In the genomic region with DNA sequence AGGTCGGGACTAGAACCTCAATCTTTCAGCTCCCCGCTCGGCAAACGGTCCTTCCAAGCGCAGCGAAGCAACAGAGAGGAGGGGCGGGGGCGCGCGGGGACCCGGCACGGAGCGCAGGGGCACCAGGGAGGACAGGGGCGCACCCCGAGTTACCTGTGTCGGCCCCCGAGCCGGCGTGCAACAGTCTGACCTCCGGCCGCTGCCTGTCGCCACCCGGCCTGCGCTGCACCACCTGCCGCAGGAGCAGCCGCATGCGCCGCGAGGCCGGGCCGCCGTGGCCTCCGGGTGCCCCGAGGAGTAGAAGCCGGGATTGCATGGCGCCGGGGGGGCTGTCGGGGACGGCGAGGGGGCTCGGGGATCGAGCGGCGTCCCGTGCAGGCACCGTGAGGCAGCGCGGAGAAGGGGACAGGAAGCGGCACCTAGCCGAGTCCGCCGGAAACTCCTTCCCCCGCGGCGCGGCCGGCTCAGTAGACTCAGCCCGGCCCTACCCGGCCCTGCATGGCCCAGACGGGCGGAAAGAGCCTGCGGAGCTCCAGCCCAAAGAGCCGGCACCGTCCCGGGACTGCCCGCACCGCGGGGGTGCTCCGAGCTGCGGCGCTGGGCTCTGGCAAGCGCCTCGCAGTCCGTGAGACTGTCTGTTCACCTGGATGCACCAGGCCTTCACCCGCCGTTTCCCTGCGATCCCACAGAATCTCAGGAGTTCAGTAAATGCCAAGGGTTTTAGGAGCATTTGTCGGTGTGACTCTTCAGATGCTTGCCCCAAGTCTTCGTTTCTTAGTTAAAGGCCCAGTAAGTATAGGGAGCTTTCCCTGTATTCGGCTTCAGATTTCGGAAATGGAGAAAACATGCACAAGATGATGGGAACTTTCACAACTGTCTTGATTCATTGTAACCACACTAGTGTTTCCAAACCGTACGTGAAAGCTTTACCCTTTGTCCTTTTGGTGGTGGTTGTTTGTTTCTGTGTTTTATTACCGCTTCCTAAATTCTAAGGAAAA, we compare ENCODE assay signal across 2 cellular contexts.
A peak's percentile ranks its signal among the peaks of the same experiment; 100 is the strongest.
TF ChIP-seq lines count a peak whose summit lies in the region.

A gene (minus strand): TSS at position 410 of the 998 bp plus-strand sequence. CDS start 94 bp downstream, at position 316.

TF ChIP-seq in GM23338, 12 proteins besides CTCF, POLR2A, EP300 and RAD21 (continued from another document and continues in another):
- TF ChIP-seq ZNF114 (CRISPR knock-in tag; IDR thresholded peaks at IDR 0.05) = no peak
- TF ChIP-seq, protein P1, sequence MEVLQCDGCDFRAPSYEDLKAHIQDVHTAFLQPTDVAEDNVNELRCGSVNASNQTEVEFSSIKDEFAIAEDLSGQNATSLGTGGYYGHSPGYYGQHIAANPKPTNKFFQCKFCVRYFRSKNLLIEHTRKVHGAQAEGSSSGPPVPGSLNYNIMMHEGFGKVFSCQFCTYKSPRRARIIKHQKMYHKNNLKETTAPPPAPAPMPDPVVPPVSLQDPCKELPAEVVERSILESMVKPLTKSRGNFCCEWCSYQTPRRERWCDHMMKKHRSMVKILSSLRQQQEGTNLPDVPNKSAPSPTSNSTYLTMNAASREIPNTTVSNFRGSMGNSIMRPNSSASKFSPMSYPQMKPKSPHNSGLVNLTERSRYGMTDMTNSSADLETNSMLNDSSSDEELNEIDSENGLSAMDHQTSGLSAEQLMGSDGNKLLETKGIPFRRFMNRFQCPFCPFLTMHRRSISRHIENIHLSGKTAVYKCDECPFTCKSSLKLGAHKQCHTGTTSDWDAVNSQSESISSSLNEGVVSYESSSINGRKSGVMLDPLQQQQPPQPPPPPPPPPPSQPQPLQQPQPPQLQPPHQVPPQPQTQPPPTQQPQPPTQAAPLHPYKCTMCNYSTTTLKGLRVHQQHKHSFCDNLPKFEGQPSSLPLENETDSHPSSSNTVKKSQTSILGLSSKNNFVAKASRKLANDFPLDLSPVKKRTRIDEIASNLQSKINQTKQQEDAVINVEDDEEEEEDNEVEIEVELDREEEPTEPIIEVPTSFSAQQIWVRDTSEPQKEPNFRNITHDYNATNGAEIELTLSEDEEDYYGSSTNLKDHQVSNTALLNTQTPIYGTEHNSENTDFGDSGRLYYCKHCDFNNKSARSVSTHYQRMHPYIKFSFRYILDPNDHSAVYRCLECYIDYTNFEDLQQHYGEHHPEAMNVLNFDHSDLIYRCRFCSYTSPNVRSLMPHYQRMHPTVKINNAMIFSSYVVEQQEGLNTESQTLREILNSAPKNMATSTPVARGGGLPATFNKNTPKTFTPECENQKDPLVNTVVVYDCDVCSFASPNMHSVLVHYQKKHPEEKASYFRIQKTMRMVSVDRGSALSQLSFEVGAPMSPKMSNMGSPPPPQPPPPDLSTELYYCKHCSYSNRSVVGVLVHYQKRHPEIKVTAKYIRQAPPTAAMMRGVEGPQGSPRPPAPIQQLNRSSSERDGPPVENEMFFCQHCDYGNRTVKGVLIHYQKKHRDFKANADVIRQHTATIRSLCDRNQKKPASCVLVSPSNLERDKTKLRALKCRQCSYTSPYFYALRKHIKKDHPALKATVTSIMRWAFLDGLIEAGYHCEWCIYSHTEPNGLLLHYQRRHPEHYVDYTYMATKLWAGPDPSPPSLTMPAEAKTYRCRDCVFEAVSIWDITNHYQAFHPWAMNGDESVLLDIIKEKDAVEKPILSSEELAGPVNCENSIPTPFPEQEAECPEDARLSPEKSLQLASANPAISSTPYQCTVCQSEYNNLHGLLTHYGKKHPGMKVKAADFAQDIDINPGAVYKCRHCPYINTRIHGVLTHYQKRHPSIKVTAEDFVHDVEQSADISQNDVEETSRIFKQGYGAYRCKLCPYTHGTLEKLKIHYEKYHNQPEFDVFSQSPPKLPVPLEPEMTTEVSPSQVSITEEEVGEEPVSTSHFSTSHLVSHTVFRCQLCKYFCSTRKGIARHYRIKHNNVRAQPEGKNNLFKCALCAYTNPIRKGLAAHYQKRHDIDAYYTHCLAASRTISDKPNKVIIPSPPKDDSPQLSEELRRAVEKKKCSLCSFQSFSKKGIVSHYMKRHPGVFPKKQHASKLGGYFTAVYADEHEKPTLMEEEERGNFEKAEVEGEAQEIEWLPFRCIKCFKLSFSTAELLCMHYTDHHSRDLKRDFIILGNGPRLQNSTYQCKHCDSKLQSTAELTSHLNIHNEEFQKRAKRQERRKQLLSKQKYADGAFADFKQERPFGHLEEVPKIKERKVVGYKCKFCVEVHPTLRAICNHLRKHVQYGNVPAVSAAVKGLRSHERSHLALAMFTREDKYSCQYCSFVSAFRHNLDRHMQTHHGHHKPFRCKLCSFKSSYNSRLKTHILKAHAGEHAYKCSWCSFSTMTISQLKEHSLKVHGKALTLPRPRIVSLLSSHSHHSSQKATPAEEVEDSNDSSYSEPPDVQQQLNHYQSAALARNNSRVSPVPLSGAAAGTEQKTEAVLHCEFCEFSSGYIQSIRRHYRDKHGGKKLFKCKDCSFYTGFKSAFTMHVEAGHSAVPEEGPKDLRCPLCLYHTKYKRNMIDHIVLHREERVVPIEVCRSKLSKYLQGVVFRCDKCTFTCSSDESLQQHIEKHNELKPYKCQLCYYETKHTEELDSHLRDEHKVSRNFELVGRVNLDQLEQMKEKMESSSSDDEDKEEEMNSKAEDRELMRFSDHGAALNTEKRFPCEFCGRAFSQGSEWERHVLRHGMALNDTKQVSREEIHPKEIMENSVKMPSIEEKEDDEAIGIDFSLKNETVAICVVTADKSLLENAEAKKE (CRISPR knock-in tag; IDR thresholded peaks at IDR 0.05) = no peak
- no peak for TF ChIP-seq JUNB (IDR thresholded peaks at IDR 0.05; ENCODE audit: unreplicated experiment)
- TF ChIP-seq STAT1 (IDR thresholded peaks at IDR 0.05; ENCODE audit: unreplicated experiment) = no peak
- TF ChIP-seq NANOG (IDR thresholded peaks at IDR 0.05; ENCODE audit: borderline replicate concordance) = no peak
- TF ChIP-seq, protein P2, sequence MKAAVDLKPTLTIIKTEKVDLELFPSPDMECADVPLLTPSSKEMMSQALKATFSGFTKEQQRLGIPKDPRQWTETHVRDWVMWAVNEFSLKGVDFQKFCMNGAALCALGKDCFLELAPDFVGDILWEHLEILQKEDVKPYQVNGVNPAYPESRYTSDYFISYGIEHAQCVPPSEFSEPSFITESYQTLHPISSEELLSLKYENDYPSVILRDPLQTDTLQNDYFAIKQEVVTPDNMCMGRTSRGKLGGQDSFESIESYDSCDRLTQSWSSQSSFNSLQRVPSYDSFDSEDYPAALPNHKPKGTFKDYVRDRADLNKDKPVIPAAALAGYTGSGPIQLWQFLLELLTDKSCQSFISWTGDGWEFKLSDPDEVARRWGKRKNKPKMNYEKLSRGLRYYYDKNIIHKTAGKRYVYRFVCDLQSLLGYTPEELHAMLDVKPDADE (IDR thresholded peaks at IDR 0.05) = no peak
- no peak for TF ChIP-seq EZH2 (IDR thresholded peaks at IDR 0.05; ENCODE audit: low read depth, unreplicated experiment)
- TF ChIP-seq EZH2phosphoT487 (IDR thresholded peaks at IDR 0.05; ENCODE audit: unreplicated experiment) = no peak

TF ChIP-seq in SK-N-SH, 30 proteins besides CTCF, POLR2A, EP300 and RAD21 (continued from another document and continues in another):
- TF ChIP-seq, protein P3, sequence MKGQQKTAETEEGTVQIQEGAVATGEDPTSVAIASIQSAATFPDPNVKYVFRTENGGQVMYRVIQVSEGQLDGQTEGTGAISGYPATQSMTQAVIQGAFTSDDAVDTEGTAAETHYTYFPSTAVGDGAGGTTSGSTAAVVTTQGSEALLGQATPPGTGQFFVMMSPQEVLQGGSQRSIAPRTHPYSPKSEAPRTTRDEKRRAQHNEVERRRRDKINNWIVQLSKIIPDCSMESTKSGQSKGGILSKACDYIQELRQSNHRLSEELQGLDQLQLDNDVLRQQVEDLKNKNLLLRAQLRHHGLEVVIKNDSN (IDR thresholded peaks at IDR 0.05; ENCODE audit: borderline replicate concordance, low read depth) = no peak
- TF ChIP-seq, protein P4, sequence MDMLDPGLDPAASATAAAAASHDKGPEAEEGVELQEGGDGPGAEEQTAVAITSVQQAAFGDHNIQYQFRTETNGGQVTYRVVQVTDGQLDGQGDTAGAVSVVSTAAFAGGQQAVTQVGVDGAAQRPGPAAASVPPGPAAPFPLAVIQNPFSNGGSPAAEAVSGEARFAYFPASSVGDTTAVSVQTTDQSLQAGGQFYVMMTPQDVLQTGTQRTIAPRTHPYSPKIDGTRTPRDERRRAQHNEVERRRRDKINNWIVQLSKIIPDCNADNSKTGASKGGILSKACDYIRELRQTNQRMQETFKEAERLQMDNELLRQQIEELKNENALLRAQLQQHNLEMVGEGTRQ (IDR thresholded peaks at IDR 0.05; ENCODE audit: borderline replicate concordance, low read depth, low read length) = no peak
- TF ChIP-seq TAF1 (IDR thresholded peaks at IDR 0.05; ENCODE audit: borderline replicate concordance, low read depth, low read length) (peak; percentile 92), POLR2AphosphoS5 (IDR thresholded peaks at IDR 0.05; ENCODE audit: low read depth, low read length) (peak; percentile 37), FOXJ3 (CRISPR knock-in tag; IDR thresholded peaks at IDR 0.05) (no peak), FOSL2 (IDR thresholded peaks at IDR 0.05; ENCODE audit: borderline replicate concordance, low read depth) (no peak), GABPA (IDR thresholded peaks at IDR 0.05; ENCODE audit: low read depth) (peak; percentile 82), JUND (IDR thresholded peaks at IDR 0.05) (no peak), CHD2 (IDR thresholded peaks at IDR 0.05; ENCODE audit: low read length, partially characterized antibody) (peak; percentile 22), RCOR1 (IDR thresholded peaks at IDR 0.05; ENCODE audit: low read length) (no peak), YY1 (IDR thresholded peaks at IDR 0.05; ENCODE audit: low read depth) (no peak; the same call in 1 of the 2 replicates), TCF12 (IDR thresholded peaks at IDR 0.05) (0 out of 2 replicates have a peak, but pooled peaks have one; percentile 19), EZH2phosphoT487 (IDR thresholded peaks at IDR 0.05; ENCODE audit: borderline replicate concordance, low read depth) (no peak), SIN3A (IDR thresholded peaks at IDR 0.05; ENCODE audit: borderline replicate concordance, low read depth, low read length) (peak; percentile 77; the same call in 1 of the 2 replicates), MEF2A (IDR thresholded peaks at IDR 0.05; ENCODE audit: borderline replicate concordance, low read depth) (no peak), NRF1 (IDR thresholded peaks at IDR 0.05; ENCODE audit: low read depth, low read length) (no peak), RFX5 (IDR thresholded peaks at IDR 0.05; ENCODE audit: low read length) (no peak), ELF1 (IDR thresholded peaks at IDR 0.05) (no peak), GATA2 (CRISPR knock-in tag; IDR thresholded peaks at IDR 0.05) (no peak), MXI1 (IDR thresholded peaks at IDR 0.05; ENCODE audit: low read depth, low read length) (peak; percentile 43; the same call in 1 of the 2 replicates), FOXM1 (IDR thresholded peaks at IDR 0.05; ENCODE audit: low read depth) (no peak)
- TF ChIP-seq, protein P5, sequence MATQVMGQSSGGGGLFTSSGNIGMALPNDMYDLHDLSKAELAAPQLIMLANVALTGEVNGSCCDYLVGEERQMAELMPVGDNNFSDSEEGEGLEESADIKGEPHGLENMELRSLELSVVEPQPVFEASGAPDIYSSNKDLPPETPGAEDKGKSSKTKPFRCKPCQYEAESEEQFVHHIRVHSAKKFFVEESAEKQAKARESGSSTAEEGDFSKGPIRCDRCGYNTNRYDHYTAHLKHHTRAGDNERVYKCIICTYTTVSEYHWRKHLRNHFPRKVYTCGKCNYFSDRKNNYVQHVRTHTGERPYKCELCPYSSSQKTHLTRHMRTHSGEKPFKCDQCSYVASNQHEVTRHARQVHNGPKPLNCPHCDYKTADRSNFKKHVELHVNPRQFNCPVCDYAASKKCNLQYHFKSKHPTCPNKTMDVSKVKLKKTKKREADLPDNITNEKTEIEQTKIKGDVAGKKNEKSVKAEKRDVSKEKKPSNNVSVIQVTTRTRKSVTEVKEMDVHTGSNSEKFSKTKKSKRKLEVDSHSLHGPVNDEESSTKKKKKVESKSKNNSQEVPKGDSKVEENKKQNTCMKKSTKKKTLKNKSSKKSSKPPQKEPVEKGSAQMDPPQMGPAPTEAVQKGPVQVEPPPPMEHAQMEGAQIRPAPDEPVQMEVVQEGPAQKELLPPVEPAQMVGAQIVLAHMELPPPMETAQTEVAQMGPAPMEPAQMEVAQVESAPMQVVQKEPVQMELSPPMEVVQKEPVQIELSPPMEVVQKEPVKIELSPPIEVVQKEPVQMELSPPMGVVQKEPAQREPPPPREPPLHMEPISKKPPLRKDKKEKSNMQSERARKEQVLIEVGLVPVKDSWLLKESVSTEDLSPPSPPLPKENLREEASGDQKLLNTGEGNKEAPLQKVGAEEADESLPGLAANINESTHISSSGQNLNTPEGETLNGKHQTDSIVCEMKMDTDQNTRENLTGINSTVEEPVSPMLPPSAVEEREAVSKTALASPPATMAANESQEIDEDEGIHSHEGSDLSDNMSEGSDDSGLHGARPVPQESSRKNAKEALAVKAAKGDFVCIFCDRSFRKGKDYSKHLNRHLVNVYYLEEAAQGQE (IDR thresholded peaks at IDR 0.05; ENCODE audit: low read depth, low read length) = 0 out of 2 replicates have a peak, but pooled peaks have one; percentile 36
- TF ChIP-seq, protein P6, sequence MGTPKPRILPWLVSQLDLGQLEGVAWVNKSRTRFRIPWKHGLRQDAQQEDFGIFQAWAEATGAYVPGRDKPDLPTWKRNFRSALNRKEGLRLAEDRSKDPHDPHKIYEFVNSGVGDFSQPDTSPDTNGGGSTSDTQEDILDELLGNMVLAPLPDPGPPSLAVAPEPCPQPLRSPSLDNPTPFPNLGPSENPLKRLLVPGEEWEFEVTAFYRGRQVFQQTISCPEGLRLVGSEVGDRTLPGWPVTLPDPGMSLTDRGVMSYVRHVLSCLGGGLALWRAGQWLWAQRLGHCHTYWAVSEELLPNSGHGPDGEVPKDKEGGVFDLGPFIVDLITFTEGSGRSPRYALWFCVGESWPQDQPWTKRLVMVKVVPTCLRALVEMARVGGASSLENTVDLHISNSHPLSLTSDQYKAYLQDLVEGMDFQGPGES (IDR thresholded peaks at IDR 0.05; ENCODE audit: low read depth, low read length) = no peak
- TF ChIP-seq, protein P7, sequence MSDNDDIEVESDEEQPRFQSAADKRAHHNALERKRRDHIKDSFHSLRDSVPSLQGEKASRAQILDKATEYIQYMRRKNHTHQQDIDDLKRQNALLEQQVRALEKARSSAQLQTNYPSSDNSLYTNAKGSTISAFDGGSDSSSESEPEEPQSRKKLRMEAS (IDR thresholded peaks at IDR 0.05; ENCODE audit: low read depth) = peak; percentile 30; the same call in 1 of the 2 replicates
- TF ChIP-seq, protein P8, sequence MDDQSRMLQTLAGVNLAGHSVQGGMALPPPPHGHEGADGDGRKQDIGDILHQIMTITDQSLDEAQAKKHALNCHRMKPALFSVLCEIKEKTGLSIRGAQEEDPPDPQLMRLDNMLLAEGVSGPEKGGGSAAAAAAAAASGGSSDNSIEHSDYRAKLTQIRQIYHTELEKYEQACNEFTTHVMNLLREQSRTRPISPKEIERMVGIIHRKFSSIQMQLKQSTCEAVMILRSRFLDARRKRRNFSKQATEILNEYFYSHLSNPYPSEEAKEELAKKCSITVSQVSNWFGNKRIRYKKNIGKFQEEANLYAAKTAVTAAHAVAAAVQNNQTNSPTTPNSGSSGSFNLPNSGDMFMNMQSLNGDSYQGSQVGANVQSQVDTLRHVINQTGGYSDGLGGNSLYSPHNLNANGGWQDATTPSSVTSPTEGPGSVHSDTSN (IDR thresholded peaks at IDR 0.05) = no peak
